ENCODE assay signal across 15 cellular contexts in the genomic region with DNA sequence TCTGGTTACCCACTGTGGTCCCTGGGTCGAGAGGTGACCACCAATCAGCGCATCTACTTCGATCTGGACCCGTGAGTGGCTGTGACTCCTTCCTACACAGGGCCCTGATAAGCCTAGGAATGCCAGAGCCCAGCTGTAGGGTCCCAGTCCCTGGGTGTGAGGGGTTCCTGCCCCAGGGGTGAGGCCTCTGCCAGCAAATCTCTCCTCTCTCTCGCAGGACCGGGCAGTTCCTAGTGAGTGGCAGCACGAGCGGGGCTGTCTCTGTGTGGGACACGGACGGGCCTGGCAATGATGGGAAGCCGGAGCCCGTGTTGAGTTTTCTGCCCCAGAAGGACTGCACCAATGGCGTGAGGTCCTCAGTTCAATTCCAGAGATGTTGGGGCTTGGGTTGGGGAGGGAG. TPM values are rescaled to one million over a fixed set of nuclear protein-coding genes. Genes with fewer than 3 reads are reported as not detected.
DNase-seq lines count a peak whose midpoint lies in the region; ATAC-seq, FAIRE-seq and TF ChIP-seq lines count a peak whose summit lies in the region.
"Had no signal": no experiment of that assay in that cellular context is flagged by ENCODE, and none has a peak within 500 bp of the region (broad histone marks: within the 10 kb centered on the region; RNA-seq: fewer than 3 reads in every experiment).

No MANE protein-coding gene starts in this region.

- DNase-seq in HCT116 (ENCODE audit: low read depth, low spot score), result no peak
- DNase-seq in H1 (ENCODE audit: low read depth in 1 of 2, low spot score in 2 of 2), result no peak
- peak; percentile 56 for DNase-seq in islet precursor cell
- DNase-seq in aorta, result peak in 1 of 2 donors; percentile 19
- DNase-seq in GM13977 (ENCODE audit: low spot score), result no peak
- DNase-seq in mesenchymal stem cell, result no peak
- no peak for DNase-seq in T-helper 2 cell
- DNase-seq: CD4-positive, CD25-positive, alpha-beta regulatory T cell; NCI-H774; NK-92 treated with Interleukin-12 subunit alpha and Interleukin-12 subunit beta, amount 100 ng/mL, for 24 hours had no signal

- H2BK5ac ChIP-seq in H1 (ENCODE audit: low read depth, low read length) (no peak overlapping the region; the same call in 1 of the 2 replicates), mesenchymal stem cell (ENCODE audit: low read depth, low read length, poor library complexity, severe bottlenecking) (no peak overlapping the region)

- H4K91ac ChIP-seq in H1 (replicated peaks; ENCODE audit: insufficient read length, low read length) (no peak overlapping the region), mesenchymal stem cell (ENCODE audit: low read length) (no peak overlapping the region)

- H2BK120ac ChIP-seq in H1 (replicated peaks; ENCODE audit: low read depth, low read length), result no peak overlapping the region
- no peak overlapping the region for H2BK120ac ChIP-seq in mesenchymal stem cell (ENCODE audit: low read depth, low read length)

- H2AFZ ChIP-seq in HCT116 (ENCODE audit: low read depth, low read length, poor library complexity, severe bottlenecking) (no peak overlapping the region), H1 (ENCODE audit: low read length) (no peak overlapping the region), mesenchymal stem cell (ENCODE audit: low read depth, low read length) (no peak overlapping the region)

- no peak overlapping the region for H4K5ac ChIP-seq in H1 (ENCODE audit: insufficient read length, low read depth, low read length)

- TF ChIP-seq RAD21 in HCT116 (IDR thresholded peaks at IDR 0.05; ENCODE audit: low read depth) (no peak), H1 (IDR thresholded peaks at IDR 0.05 in 1 of 2, conservative IDR thresholded peaks at IDR 0.05 in 1 of 2; ENCODE audit: low read depth in 2 of 2, low read length in 2 of 2) (no peak)

- peak overlapping the region; percentile 99 for H2BK12ac ChIP-seq in H1 (ENCODE audit: low read depth, low read length)
- no peak overlapping the region for H2BK12ac ChIP-seq in mesenchymal stem cell (ENCODE audit: low read length in 2 of 2)

- peak overlapping the region; percentile 97; the same call in 1 of the 2 replicates for H2AK5ac ChIP-seq in H1 (ENCODE audit: low read depth, low read length)
- no peak overlapping the region for H2AK5ac ChIP-seq in mesenchymal stem cell (ENCODE audit: low read length, severe bottlenecking)

- H3K27ac ChIP-seq in HCT116 (ENCODE audit: low read depth, low read length), result no peak overlapping the region
- peak overlapping the region; percentile 80 for H3K27ac ChIP-seq in H1 (ENCODE audit: low read depth, low read length)
- H3K27ac ChIP-seq in aorta (ENCODE audit: low read depth in 1 of 2, low read length in 2 of 2), result no peak overlapping the region
- H3K27ac ChIP-seq in mesenchymal stem cell (ENCODE audit: low read length, poor library complexity, severe bottlenecking), result no peak overlapping the region
- H3K27ac ChIP-seq: A549, SJCRH30 had no signal

- intact Hi-C loops in HCT116 (cut with micrococcal nuclease), result no loop called here
- intact Hi-C loops in aorta (cut with DNase I), result no loop called here

- no peak overlapping the region for H3K4me2 ChIP-seq in HCT116 (ENCODE audit: low read length)
- peak overlapping the region; percentile 82 to 90; a peak in 2 of 4 replicates for H3K4me2 ChIP-seq in H1 (ENCODE audit: insufficient read depth in 1 of 2, low read depth in 2 of 2, low read length in 2 of 2)
- H3K4me2 ChIP-seq in mesenchymal stem cell (ENCODE audit: low read length, poor library complexity, severe bottlenecking), result no peak overlapping the region
- H3K4me2 ChIP-seq: A549 had no signal

- no peaks in the 10 kb centered on the region for H3K79me2 ChIP-seq in HCT116 (ENCODE audit: insufficient read depth, low read length)
- no peaks in the 10 kb centered on the region for H3K79me2 ChIP-seq in H1 (ENCODE audit: control insufficient read depth in 1 of 2, insufficient read depth in 2 of 2, low read length in 2 of 2)

- H3K56ac ChIP-seq in H1 (replicated peaks; ENCODE audit: insufficient read length, low read depth, low read length), result no peak overlapping the region

- H2BK20ac ChIP-seq in H1 (ENCODE audit: low read length), result no peak overlapping the region

- H3K23ac ChIP-seq in H1 (ENCODE audit: insufficient read length) (no peak overlapping the region), mesenchymal stem cell (ENCODE audit: low read length in 2 of 2) (no peak overlapping the region)

- no peaks in the 10 kb centered on the region for H3K9me2 ChIP-seq in HCT116 (ENCODE audit: insufficient read depth)

- peaks cover 3 to 5% of the 10 kb centered on the region in 2 experiments; a peak in 1 of 4 replicates for H3K36me3 ChIP-seq in HCT116 (ENCODE audit: control insufficient read depth in 1 of 2, insufficient read depth in 2 of 2, low read length in 2 of 2)
- peaks cover 0 to 5% (median 2%) of the 10 kb centered on the region in 4 experiments; a peak in 3 of 8 replicates for H3K36me3 ChIP-seq in H1 (ENCODE audit: control insufficient read depth in 2 of 4, insufficient read depth in 4 of 4, low read length in 3 of 4)
- peaks cover 0 to 5% of the 10 kb centered on the region in 2 donors for H3K36me3 ChIP-seq in aorta (ENCODE audit: control insufficient read depth in 1 of 2, insufficient read depth in 2 of 2, low read length in 1 of 2)
- H3K36me3 ChIP-seq in mesenchymal stem cell (ENCODE audit: control insufficient read depth in 1 of 2, insufficient read depth in 2 of 2, low read depth in 1 of 2, low read length in 2 of 2), result peaks cover 28% of the 10 kb centered on the region in 2 experiments
- H3K36me3 ChIP-seq: BE2C, SJCRH30 had no signal

- H4K20me1 ChIP-seq in HCT116 (ENCODE audit: insufficient read depth) (no peaks in the 10 kb centered on the region), H1 (replicated peaks in 1 of 2; ENCODE audit: control insufficient read depth in 1 of 2, insufficient read depth in 2 of 2, low read length in 2 of 2) (peaks cover 2 to 7% of the 10 kb centered on the region in 2 experiments)

- H3K4me1 ChIP-seq in HCT116 (ENCODE audit: control insufficient read depth in 1 of 2, insufficient read depth in 2 of 2, low read length in 2 of 2), result peaks cover 0 to 10% of the 10 kb centered on the region in 2 experiments; a peak in 1 of 4 replicates
- H3K4me1 ChIP-seq in H1 (replicated peaks in 1 of 4; ENCODE audit: control insufficient read depth in 3 of 4, insufficient read depth in 4 of 4, low read length in 3 of 4), result peaks cover 2 to 19% (median 16%) of the 10 kb centered on the region in 4 experiments
- H3K4me1 ChIP-seq in aorta (ENCODE audit: control insufficient read depth in 1 of 2, insufficient read depth in 2 of 2, low read length in 2 of 2), result no peaks in the 10 kb centered on the region
- H3K4me1 ChIP-seq in mesenchymal stem cell (ENCODE audit: control insufficient read depth, insufficient read depth, low read depth, low read length), result peaks cover 22% of the 10 kb centered on the region
- H3K4me1 ChIP-seq: SJCRH30 had no signal

- H3K23me2 ChIP-seq in H1 (ENCODE audit: low read depth, low read length), result peaks cover 19% of the 10 kb centered on the region; the same call in 1 of the 2 replicates

- no peak for TF ChIP-seq EP300 in H1 (IDR thresholded peaks at IDR 0.05; ENCODE audit: borderline replicate concordance in 1 of 2, low read depth in 2 of 2, low read length in 2 of 2)

- ATAC-seq in HCT116 (no peak), aorta (ENCODE audit: low FRiP score) (peak; percentile 24)

- in situ Hi-C loops in GM13977 (cut with MboI; ENCODE audit: low pct_unique_long_range_greater_than_20kb, low sequenced_read_pairs, unreplicated experiment), result no loop called here

- H3K14ac ChIP-seq in H1 (ENCODE audit: insufficient read length) (no peak overlapping the region), mesenchymal stem cell (ENCODE audit: low read length in 2 of 2) (no peak overlapping the region)

- H2BK15ac ChIP-seq in H1 (ENCODE audit: low read length) (peak overlapping the region; percentile 36; the same call in 1 of the 2 replicates), mesenchymal stem cell (ENCODE audit: low read depth, poor library complexity, severe bottlenecking) (no peak overlapping the region)

- TF ChIP-seq POLR2A in HCT116 (IDR thresholded peaks at IDR 0.05; ENCODE audit: borderline replicate concordance, extremely low read depth, insufficient read depth, insufficient read length) (no peak), H1 (IDR thresholded peaks at IDR 0.05; ENCODE audit: control extremely low read depth in 1 of 2, low read depth in 2 of 2, low read length in 2 of 2) (no peak)

- no peaks in the 10 kb centered on the region for H3K9me3 ChIP-seq in HCT116 (ENCODE audit: control insufficient read depth in 1 of 2, insufficient read depth in 1 of 2, low read depth in 1 of 2, low read length in 2 of 2)
- no peaks in the 10 kb centered on the region for H3K9me3 ChIP-seq in H1 (ENCODE audit: insufficient read depth in 2 of 2, low read depth in 1 of 2, low read length in 1 of 2)
- no peaks in the 10 kb centered on the region for H3K9me3 ChIP-seq in aorta (ENCODE audit: control insufficient read depth, low read length)
- no peaks in the 10 kb centered on the region for H3K9me3 ChIP-seq in mesenchymal stem cell (ENCODE audit: control insufficient read depth, low read length)
- H3K9me3 ChIP-seq: A549, BE2C, SJCRH30 had no signal

- H4K8ac ChIP-seq in H1 (ENCODE audit: extremely low read depth, insufficient read depth, low read length), result no peak overlapping the region
- H4K8ac ChIP-seq in mesenchymal stem cell (ENCODE audit: low read length), result no peak overlapping the region

- H3K18ac ChIP-seq in H1 (ENCODE audit: extremely low read depth, low read length) (no peak overlapping the region), mesenchymal stem cell (ENCODE audit: low read depth in 1 of 2, low read length in 2 of 2) (no peak overlapping the region)

- FAIRE-seq in H1 (lab: Jason Lieb, UNC), result no peak
- FAIRE-seq: A549, RCC 7860 had no signal

- H3K4ac ChIP-seq in H1 (replicated peaks; ENCODE audit: insufficient read length, low read depth, low read length) (no peak overlapping the region), mesenchymal stem cell (ENCODE audit: low read depth in 1 of 2, low read length in 2 of 2) (no peak overlapping the region)

- WGBS in H1 (ENCODE audit: extremely low coverage in 1 of 2, insufficient coverage in 1 of 2, insufficient read length in 1 of 2, insufficient replicate concordance in 2 of 2, low coverage in 1 of 2, low lambda C conversion rate in 2 of 2, missing lambda C conversion rate in 1 of 2), 2 experiments, result 94% methylated on average over 13 of the region's 13 CpGs; no CpG with 5 or more reads in 1 of the 2 experiments
- WGBS in aorta, 2 donors, result 93 to 94% methylated on average over 13 of the region's 13 CpGs
- WGBS in mesenchymal stem cell, result 93% methylated on average over 13 of the region's 13 CpGs

- TF ChIP-seq CTCF in HCT116 (IDR thresholded peaks at IDR 0.05 in 2 of 3, conservative IDR thresholded peaks at IDR 0.05 in 1 of 3; ENCODE audit: borderline replicate concordance in 1 of 3, insufficient read depth in 1 of 3, low read depth in 2 of 3, low read length in 2 of 3) (no peak), H1 (IDR thresholded peaks at IDR 0.05; ENCODE audit: control extremely low read depth in 1 of 3, insufficient read depth in 1 of 3, low read depth in 1 of 3, low read length in 3 of 3) (no peak), GM13977 (IDR thresholded peaks at IDR 0.05; ENCODE audit: extremely low read depth, insufficient read depth, missing control alignments) (no peak)

- no peak overlapping the region for H3K4me3 ChIP-seq in HCT116 (replicated peaks in 1 of 2; ENCODE audit: low read depth in 1 of 2, low read length in 2 of 2)
- no peak overlapping the region; a peak in 2 of 8 replicates for H3K4me3 ChIP-seq in H1 (ENCODE audit: extremely low read depth in 1 of 4, insufficient read depth in 2 of 4, low read depth in 3 of 4, low read length in 4 of 4)
- H3K4me3 ChIP-seq in aorta (ENCODE audit: low read length in 2 of 2), result no peak overlapping the region
- H3K4me3 ChIP-seq in mesenchymal stem cell (ENCODE audit: insufficient read depth in 1 of 2, low read depth in 1 of 2, low read length in 2 of 2), result no peak overlapping the region
- H3K4me3 ChIP-seq: A549, SJCRH30 had no signal

- no peaks in the 10 kb centered on the region; the same call in 1 of the 2 replicates for H3K79me1 ChIP-seq in H1 (ENCODE audit: low read depth, low read length)
- H3K79me1 ChIP-seq in mesenchymal stem cell (replicated peaks; ENCODE audit: low read length, poor library complexity, severe bottlenecking), result peaks cover 2% of the 10 kb centered on the region

- H3K27me3 ChIP-seq in HCT116 (ENCODE audit: insufficient read depth, low read length) (no peaks in the 10 kb centered on the region), H1 (replicated peaks in 1 of 4; ENCODE audit: control insufficient read depth in 3 of 4, extremely low read depth in 1 of 4, insufficient read depth in 3 of 4, low read length in 3 of 4) (peaks cover 0 to 3% (median 1%) of the 10 kb centered on the region in 4 experiments; a peak in 2 of 7 replicates), aorta (ENCODE audit: control insufficient read depth in 1 of 2, insufficient read depth in 2 of 2, low read length in 1 of 2) (no peaks in the 10 kb centered on the region), mesenchymal stem cell (ENCODE audit: control insufficient read depth in 1 of 2, insufficient read depth in 1 of 2, low read length in 2 of 2) (peaks cover 36 to 40% of the 10 kb centered on the region in 2 experiments)
- H3K27me3 ChIP-seq: SJCRH30 had no signal

- RAD21 ChIA-PET in HCT116 (lab: Charles Lee; ENCODE audit: low non-redundant PET in 1 of 2, low total read pairs in 2 of 2, uncharacterized antibody in 2 of 2, unreplicated experiment in 2 of 2), result no interaction called here

- POLR2A ChIA-PET in HCT116 (lab: Charles Lee) (no interaction called here), H1 (lab: Charles Lee; ENCODE audit: partially characterized antibody) (interaction anchor here (0.6 to 11.4 kb wide), 13 partner anchors 9 to 1313 kb away, joined by 3 to 186 read pairs (median 5); a partner anchor contains a TSS)

- H3K9ac ChIP-seq in HCT116 (ENCODE audit: low read length), result no peak overlapping the region
- H3K9ac ChIP-seq in H1 (replicated peaks in 1 of 4; ENCODE audit: extremely low read depth in 1 of 4, low read depth in 3 of 4, low read length in 3 of 4), result peak overlapping the region in 2 of 4 experiments; percentile 56 to 63; a peak in 2 of 7 replicates
- H3K9ac ChIP-seq in mesenchymal stem cell (ENCODE audit: low read length), result no peak overlapping the region

- CTCF ChIA-PET in HCT116 (lab: Charles Lee) (interaction anchor here (0.6 kb wide), 1 partner anchor 391 kb away, joined by 3 read pairs; no protein-coding TSS in a partner anchor), H1 (lab: Charles Lee; ENCODE audit: partially characterized antibody) (interaction anchor here (0.6 to 9.2 kb wide), 9 partner anchors 9 to 132 kb away, joined by 3 to 85 read pairs (median 4); a partner anchor contains a TSS)

- TSS peak; percentile 60 for BruUV-seq in HCT116 (replicated peaks; lab: Mats Ljungman, UMichigan)

RNA-seq across cellular contexts. Expression of a gene that starts 2.2 kb away (rescaled TPM):
- total RNA-seq in HCT116 (2021; ENCODE audit: unreplicated experiment) (0.07 TPM), aorta (under 1 TPM; 0.19 to 0.84 TPM)
- 0.12 TPM in 1 of 2 replicates, not detected in the other for polyA plus RNA-seq in HCT116 (2012)
- total RNA-seq in H1 (2021; fragmentation: NEBNext Ultra II Directional; extraction: Animal tissue kit (Norgen Biotek cat#: 25700)), result 15.0 and 16.0 TPM in 2 replicates
- polyA plus RNA-seq in H1 (2011; rRNA removed) (27.1 and 27.3 TPM in 2 replicates), aorta (under 1 TPM in 1 of 2 donors, not detected in 1; 0.15 TPM)
- polyA plus RNA-seq in H1 (2011; cell fraction: cytosol; rRNA removed), result 19.9 TPM
- 40.5 TPM for polyA plus RNA-seq in H1 (2011; cell fraction: nucleus; rRNA removed)
- 15.2 to 17.2 TPM (median 16.3 TPM) in 4 replicates for polyA plus RNA-seq in H1 (2012, experiment 1 of 2)
- polyA plus RNA-seq in H1 (2012, experiment 2 of 2), result 20.2 TPM
- polyA plus RNA-seq in H1 (2013, experiment 1 of 2), result 18.0 TPM
- 18.9 TPM for polyA plus RNA-seq in H1 (2013, experiment 2 of 2)
- 14.9 and 18.5 TPM in 2 replicates for polyA minus RNA-seq in H1 (2011; rRNA and poly(A)+ RNA removed)
- 8.7 TPM for polyA minus RNA-seq in H1 (2011; cell fraction: cytosol; rRNA and poly(A)+ RNA removed)
- 9.7 TPM for polyA minus RNA-seq in H1 (2011; cell fraction: nucleus; rRNA and poly(A)+ RNA removed)
- polyA plus RNA-seq in mesenchymal stem cell (2013, experiment 1 of 2), result 5.9 TPM
- 5.2 TPM for polyA plus RNA-seq in mesenchymal stem cell (2013, experiment 2 of 2)
- total RNA-seq: CD4-positive, CD25-positive, alpha-beta regulatory T cell had no signal
- polyA plus RNA-seq: CD4-positive, CD25-positive, alpha-beta regulatory T cell; IgD-negative memory B cell had no signal

RNA-seq across cellular contexts. Expression of a gene that starts 14.5 kb away (rescaled TPM):
- 28.8 TPM for total RNA-seq in HCT116 (2021; ENCODE audit: unreplicated experiment)
- 25.0 and 27.2 TPM in 2 replicates for polyA plus RNA-seq in HCT116 (2012)
- total RNA-seq in H1 (2021; fragmentation: NEBNext Ultra II Directional; extraction: Animal tissue kit (Norgen Biotek cat#: 25700)), result 29.3 and 30.1 TPM in 2 replicates
- 29.2 and 38.4 TPM in 2 replicates for polyA plus RNA-seq in H1 (2011; rRNA removed)
- polyA plus RNA-seq in H1 (2011; cell fraction: cytosol; rRNA removed), result 24.4 TPM
- 42.9 TPM for polyA plus RNA-seq in H1 (2011; cell fraction: nucleus; rRNA removed)
- 23.4 to 35.3 TPM (median 32.4 TPM) in 4 replicates for polyA plus RNA-seq in H1 (2012, experiment 1 of 2)
- 38.6 TPM for polyA plus RNA-seq in H1 (2012, experiment 2 of 2)
- polyA plus RNA-seq in H1 (2013, experiment 1 of 2), result 21.8 TPM
- 19.4 TPM for polyA plus RNA-seq in H1 (2013, experiment 2 of 2)
- polyA minus RNA-seq in H1 (2011; rRNA and poly(A)+ RNA removed), result 14.3 and 16.1 TPM in 2 replicates
- 12.0 TPM for polyA minus RNA-seq in H1 (2011; cell fraction: cytosol; rRNA and poly(A)+ RNA removed)
- polyA minus RNA-seq in H1 (2011; cell fraction: nucleus; rRNA and poly(A)+ RNA removed), result 10.0 TPM
- 1 to 10 TPM; 3.6 to 4.8 TPM for total RNA-seq in aorta
- 1 to 10 TPM; 4.8 to 7.3 TPM for polyA plus RNA-seq in aorta
- polyA plus RNA-seq in mesenchymal stem cell (2013, experiment 1 of 2), result 5.0 TPM
- polyA plus RNA-seq in mesenchymal stem cell (2013, experiment 2 of 2), result 4.3 TPM

RNA-seq across cellular contexts. Expression of a gene that starts 14.8 kb away (rescaled TPM):
- total RNA-seq in HCT116 (2021; ENCODE audit: unreplicated experiment) (2.0 TPM), aorta (1 to 10 TPM in 1 of 2 donors, under 1 TPM in 1; 0.16 to 1.6 TPM)
- polyA plus RNA-seq in HCT116 (2012), result 0.91 and 1.4 TPM in 2 replicates
- total RNA-seq in H1 (2021; fragmentation: NEBNext Ultra II Directional; extraction: Animal tissue kit (Norgen Biotek cat#: 25700)), result 0.13 and 0.21 TPM in 2 replicates
- polyA plus RNA-seq in H1 (2011; rRNA removed) (0.18 and 0.25 TPM in 2 replicates), aorta (under 1 TPM in 1 of 2 donors, not detected in 1; 0.08 TPM)
- 0.27 TPM for polyA plus RNA-seq in H1 (2011; cell fraction: cytosol; rRNA removed)
- polyA plus RNA-seq in H1 (2011; cell fraction: nucleus; rRNA removed), result 0.86 TPM
- 0.04 to 0.18 TPM (median 0.11 TPM) in 4 replicates for polyA plus RNA-seq in H1 (2012, experiment 1 of 2)
- 0.13 TPM for polyA plus RNA-seq in H1 (2012, experiment 2 of 2)
- polyA plus RNA-seq in H1 (2013, experiment 1 of 2), result 0.12 TPM
- polyA plus RNA-seq in H1 (2013, experiment 2 of 2), result 0.06 TPM
- polyA minus RNA-seq in H1 (2011; rRNA and poly(A)+ RNA removed), result 0.32 and 0.50 TPM in 2 replicates
- 0.44 TPM for polyA minus RNA-seq in H1 (2011; cell fraction: cytosol; rRNA and poly(A)+ RNA removed)
- polyA minus RNA-seq in H1 (2011; cell fraction: nucleus; rRNA and poly(A)+ RNA removed), result 0.50 TPM
- polyA plus RNA-seq in mesenchymal stem cell (2013, experiment 1 of 2), result 0.06 TPM
- 0.01 TPM for polyA plus RNA-seq in mesenchymal stem cell (2013, experiment 2 of 2)
- total RNA-seq: CD4-positive, CD25-positive, alpha-beta regulatory T cell; SJCRH30 had no signal
- polyA plus RNA-seq: CD4-positive, CD25-positive, alpha-beta regulatory T cell; IgD-negative memory B cell had no signal

RNA-seq across cellular contexts. Expression of a gene that starts 15.5 kb away (rescaled TPM):
- total RNA-seq in HCT116 (2021; ENCODE audit: unreplicated experiment) (110 TPM), aorta (10 to 100 TPM; 26.8 to 45.3 TPM)
- polyA plus RNA-seq in HCT116 (2012), result 87.5 and 101 TPM in 2 replicates
- total RNA-seq in H1 (2021; fragmentation: NEBNext Ultra II Directional; extraction: Animal tissue kit (Norgen Biotek cat#: 25700)), result 198 and 210 TPM in 2 replicates
- polyA plus RNA-seq in H1 (2011; rRNA removed) (143 and 149 TPM in 2 replicates), aorta (10 to 100 TPM in 1 of 2 donors, 1 to 10 TPM in 1; 9.5 to 10.2 TPM)
- 84.3 TPM for polyA plus RNA-seq in H1 (2011; cell fraction: cytosol; rRNA removed)
- 102 TPM for polyA plus RNA-seq in H1 (2011; cell fraction: nucleus; rRNA removed)
- 174 to 217 TPM (median 194 TPM) in 4 replicates for polyA plus RNA-seq in H1 (2012, experiment 1 of 2)
- 263 TPM for polyA plus RNA-seq in H1 (2012, experiment 2 of 2)
- polyA plus RNA-seq in H1 (2013, experiment 1 of 2), result 192 TPM
- polyA plus RNA-seq in H1 (2013, experiment 2 of 2), result 190 TPM
- polyA minus RNA-seq in H1 (2011; rRNA and poly(A)+ RNA removed), result 136 TPM in 2 replicates
- polyA minus RNA-seq in H1 (2011; cell fraction: cytosol; rRNA and poly(A)+ RNA removed), result 107 TPM
- 55.7 TPM for polyA minus RNA-seq in H1 (2011; cell fraction: nucleus; rRNA and poly(A)+ RNA removed)
- 101 TPM for polyA plus RNA-seq in mesenchymal stem cell (2013, experiment 1 of 2)
- polyA plus RNA-seq in mesenchymal stem cell (2013, experiment 2 of 2), result 96.0 TPM

RNA-seq across cellular contexts. Expression of a gene that starts 52.0 kb away (rescaled TPM):
- not detected for total RNA-seq in HCT116 (2021; ENCODE audit: unreplicated experiment)
- not detected in 2 replicates for polyA plus RNA-seq in HCT116 (2012)
- total RNA-seq in H1 (2021; fragmentation: NEBNext Ultra II Directional; extraction: Animal tissue kit (Norgen Biotek cat#: 25700)), result 19.8 and 21.0 TPM in 2 replicates
- polyA plus RNA-seq in H1 (2011; rRNA removed), result 9.1 and 12.6 TPM in 2 replicates
- 4.0 TPM for polyA plus RNA-seq in H1 (2011; cell fraction: cytosol; rRNA removed)
- polyA plus RNA-seq in H1 (2011; cell fraction: nucleus; rRNA removed), result 10.8 TPM
- 14.7 to 25.4 TPM (median 20.2 TPM) in 4 replicates for polyA plus RNA-seq in H1 (2012, experiment 1 of 2)
- polyA plus RNA-seq in H1 (2012, experiment 2 of 2), result 18.6 TPM
- polyA plus RNA-seq in H1 (2013, experiment 1 of 2), result 36.4 TPM
- 38.8 TPM for polyA plus RNA-seq in H1 (2013, experiment 2 of 2)
- 12.0 and 12.6 TPM in 2 replicates for polyA minus RNA-seq in H1 (2011; rRNA and poly(A)+ RNA removed)
- 19.2 TPM for polyA minus RNA-seq in H1 (2011; cell fraction: cytosol; rRNA and poly(A)+ RNA removed)
- polyA minus RNA-seq in H1 (2011; cell fraction: nucleus; rRNA and poly(A)+ RNA removed), result 9.9 TPM
- 1 to 10 TPM; 2.0 to 7.2 TPM for total RNA-seq in aorta
- polyA plus RNA-seq in aorta, result 1 to 10 TPM; 1.9 to 2.8 TPM
- polyA plus RNA-seq in mesenchymal stem cell (2013, experiment 1 of 2), result 0.35 TPM
- polyA plus RNA-seq in mesenchymal stem cell (2013, experiment 2 of 2), result 0.36 TPM
- total RNA-seq: CD4-positive, CD25-positive, alpha-beta regulatory T cell had no signal
- polyA plus RNA-seq: CD4-positive, CD25-positive, alpha-beta regulatory T cell; IgD-negative memory B cell had no signal

Comparison
In these comparisons a context has a peak if more than half of its experiments do, and no peak if none do; other contexts are left out.
1. H3K4me2 ChIP-seq: peak in H1 (2 of 2); none in HCT116 (single experiment) and mesenchymal stem cell (single experiment).